24 cellular contexts compared by ENCODE assay signal in the genomic region with DNA sequence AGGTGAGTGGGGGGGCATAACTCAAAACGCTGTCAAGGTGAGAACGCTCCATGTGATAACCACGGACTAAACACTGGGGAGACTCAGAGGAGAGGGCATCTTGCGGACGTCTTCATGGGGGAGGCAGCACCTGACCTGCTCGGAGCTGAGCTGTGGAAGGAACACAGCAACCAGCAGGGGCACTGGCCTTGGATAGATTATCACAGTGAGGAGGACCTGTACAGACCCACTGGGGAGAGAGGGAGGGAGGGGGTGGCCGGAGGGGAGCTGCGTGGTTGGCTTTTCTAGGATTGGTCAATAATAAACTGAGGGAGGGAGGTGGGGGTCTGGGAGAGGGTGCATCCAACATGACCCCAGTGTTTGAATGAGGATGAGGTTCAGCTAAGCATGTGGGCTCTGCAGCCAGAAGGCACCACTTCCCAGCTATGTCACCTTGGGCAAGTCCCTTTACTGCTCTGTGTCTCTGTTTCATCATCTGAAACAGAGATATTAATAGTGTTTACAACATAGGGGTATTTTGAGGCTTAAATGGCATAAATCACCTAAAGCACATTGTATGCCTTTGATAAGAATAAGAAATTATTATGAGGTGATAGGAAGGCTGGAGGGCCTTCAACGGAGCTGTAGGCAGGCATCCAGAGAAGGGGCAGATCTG.
"Had no signal": no experiment of that assay in that cellular context is flagged by ENCODE, and none has a peak within 500 bp of the region (broad histone marks: within the 10 kb centered on the region; RNA-seq: fewer than 3 reads in every experiment).

No MANE protein-coding gene starts in this region.

- H2AFZ ChIP-seq: parathyroid adenoma had no signal

- H3K9me3 ChIP-seq: adrenal gland, ascending aorta, neutrophil, upper lobe of right lung had no signal

- H3K9me3 Mint-ChIP-seq: activated T-cell treated with anti-CD3 and anti-CD28 coated beads, Interleukin-2, amount 50 U/mL, for 24 hours; activated T-helper 2 cell treated with anti-CD3 and anti-CD28 coated beads, Interferon-gamma antibody, Interleukin-2, Interleukin-4, amounts not matched to agents 10 μg/mL and 5 μg/mL and 100 μg/mL, durations not matched to agents 14 hours and 24 hours and 36 hours; natural killer cell treated with Interleukin-12 subunit alpha and Interleukin-12 subunit beta and Interleukin-15 and Interleukin-18, amount 100 ng/mL, for 72 hours had no signal

- ATAC-seq: activated CD4-positive, alpha-beta T cell treated with anti-CD3 and anti-CD28 coated beads for 36 hours; esophagus mucosa; left cardiac atrium; natural killer cell treated with Interleukin-12 subunit alpha and Interleukin-12 subunit beta and Interleukin-15 and Interleukin-18, amount 100 ng/mL, for 72 hours; right cardiac atrium; stimulated activated naive CD8-positive, alpha-beta T cell treated with anti-CD3 and anti-CD28 coated beads, Interleukin-15, Interleukin-2, amounts not matched to agents 100 U/mL and 50 U/mL, for 24 hours; upper lobe of right lung; WTC11 had no signal

- DNase-seq: activated CD4-positive, alpha-beta T cell treated with anti-CD3 and anti-CD28 coated beads for 36 hours; activated CD4-positive, alpha-beta T cell treated with anti-CD3 and anti-CD28 coated beads, Interleukin-2, amount 50 U/mL, for 4 hours; activated CD8-positive, alpha-beta memory T cell treated with anti-CD3 and anti-CD28 coated beads, Interleukin-2, amount 50 U/mL, for 4 hours; activated naive CD4-positive, alpha-beta T cell; activated T-cell treated with anti-CD3 and anti-CD28 coated beads, Interleukin-2, amount 50 U/mL, for 24 hours; adrenal gland; central memory CD4-positive, alpha-beta T cell; dermis blood vessel endothelial cell; effector memory CD4-positive, alpha-beta T cell; left cardiac atrium; right cardiac atrium; stimulated activated CD4-positive, alpha-beta T cell treated with anti-CD3 and anti-CD28 coated beads, Interleukin-4, amount 100 ng/mL, for 24 hours; stimulated activated naive CD8-positive, alpha-beta T cell treated with anti-CD3 and anti-CD28 coated beads, Interleukin-15, Interleukin-2, amounts not matched to agents 100 U/mL and 50 U/mL, for 24 hours; T-helper 9 cell; upper lobe of right lung had no signal

- H3K4me3 Mint-ChIP-seq: activated CD4-positive, alpha-beta T cell treated with anti-CD3 and anti-CD28 coated beads for 36 hours; activated naive CD8-positive, alpha-beta T cell; activated T-cell treated with anti-CD3 and anti-CD28 coated beads, Interleukin-2, amount 50 U/mL, for 24 hours; memory B cell; natural killer cell treated with Interleukin-12 subunit alpha and Interleukin-12 subunit beta and Interleukin-15 and Interleukin-18, amount 100 ng/mL, for 72 hours; WTC11 had no signal

- H3K4me3 ChIP-seq: adrenal gland, ascending aorta, upper lobe of right lung had no signal

- H3K36me3 ChIP-seq: adrenal gland, ascending aorta, neutrophil, upper lobe of right lung had no signal

- H3K27me3 ChIP-seq: adrenal gland, ascending aorta had no signal

- H3K36me3 Mint-ChIP-seq: activated naive CD8-positive, alpha-beta T cell; memory B cell; natural killer cell treated with Interleukin-12 subunit alpha and Interleukin-12 subunit beta and Interleukin-15 and Interleukin-18, amount 100 ng/mL, for 72 hours had no signal

- H3K27ac Mint-ChIP-seq: activated CD4-positive, alpha-beta T cell treated with anti-CD3 and anti-CD28 coated beads for 36 hours; activated naive CD8-positive, alpha-beta T cell; activated T-cell treated with anti-CD3 and anti-CD28 coated beads, Interleukin-2, amount 50 U/mL, for 24 hours; activated T-helper 2 cell treated with anti-CD3 and anti-CD28 coated beads, Interferon-gamma antibody, Interleukin-2, Interleukin-4, amounts not matched to agents 10 μg/mL and 5 μg/mL and 100 μg/mL, durations not matched to agents 14 hours and 24 hours and 36 hours; memory B cell; natural killer cell treated with Interleukin-12 subunit alpha and Interleukin-12 subunit beta and Interleukin-15 and Interleukin-18, amount 100 ng/mL, for 72 hours; WTC11 had no signal

- H3K79me2 ChIP-seq: parathyroid adenoma had no signal

- H3K4me1 Mint-ChIP-seq: activated CD4-positive, alpha-beta T cell treated with anti-CD3 and anti-CD28 coated beads for 36 hours; memory B cell had no signal

- H3K27ac ChIP-seq: adrenal gland, ascending aorta, neutrophil, parathyroid adenoma, upper lobe of right lung had no signal

- H3K4me1 ChIP-seq: adrenal gland, ascending aorta, parathyroid adenoma, upper lobe of right lung had no signal
